8 cellular contexts compared by ENCODE assay signal in genomic region chr6:107114872-107115694, GRCh38. TPM values are rescaled to one million over a fixed set of nuclear protein-coding genes. Genes with fewer than 3 reads are reported as not detected.
DNase-seq lines count a peak whose midpoint lies in the region; ATAC-seq and TF ChIP-seq lines count a peak whose summit lies in the region.

BEND3 (minus strand) TSS chr6:107115515; CDS start chr6:107099285, 16,230 bp downstream.

- H3K27me3 ChIP-seq in uterus = no peaks in the 10 kb centered on the region

- peak within 1 kb of the TSS; percentile 84 for H3K4me3 Mint-ChIP-seq in activated T-helper 1 cell treated with anti-CD3 and anti-CD28 coated beads, Interleukin-12 subunit alpha, Interleukin-12 subunit beta, Interleukin-2, Interleukin-4 antibody, amounts not matched to agents 30 ng/mL and 10 ng/mL and 1 ng/mL, durations not matched to agents 14 hours and 24 hours and 36 hours
- peak within 1 kb of the TSS; percentile 99 for H3K4me3 Mint-ChIP-seq in neural crest cell

- peaks cover 18% of the 10 kb centered on the region for H3K27me3 Mint-ChIP-seq in activated T-helper 1 cell treated with anti-CD3 and anti-CD28 coated beads, Interleukin-12 subunit alpha, Interleukin-12 subunit beta, Interleukin-2, Interleukin-4 antibody, amounts not matched to agents 30 ng/mL and 10 ng/mL and 1 ng/mL, durations not matched to agents 14 hours and 24 hours and 36 hours (ENCODE audit: insufficient read depth)
- H3K27me3 Mint-ChIP-seq in neural crest cell (ENCODE audit: low read depth) = peaks cover 6% of the 10 kb centered on the region

- no peaks in the 10 kb centered on the region for H3K9me3 Mint-ChIP-seq in activated T-helper 1 cell treated with anti-CD3 and anti-CD28 coated beads, Interleukin-12 subunit alpha, Interleukin-12 subunit beta, Interleukin-2, Interleukin-4 antibody, amounts not matched to agents 30 ng/mL and 10 ng/mL and 1 ng/mL, durations not matched to agents 14 hours and 24 hours and 36 hours
- no peaks in the 10 kb centered on the region for H3K9me3 Mint-ChIP-seq in neural crest cell

- peaks cover 24% of the 10 kb centered on the region for H3K4me1 Mint-ChIP-seq in activated T-helper 1 cell treated with anti-CD3 and anti-CD28 coated beads, Interleukin-12 subunit alpha, Interleukin-12 subunit beta, Interleukin-2, Interleukin-4 antibody, amounts not matched to agents 30 ng/mL and 10 ng/mL and 1 ng/mL, durations not matched to agents 14 hours and 24 hours and 36 hours (ENCODE audit: low read depth)
- peaks cover 29% of the 10 kb centered on the region for H3K4me1 Mint-ChIP-seq in neural crest cell

- peak; percentile 37 for ATAC-seq in GM18498 (IDR thresholded peaks at IDR 0.05; ENCODE audit: unreplicated experiment)
- ATAC-seq in HG02610 (IDR thresholded peaks at IDR 0.05; ENCODE audit: unreplicated experiment) = peak; percentile 20

- H3K4me1 ChIP-seq in uterus = peaks cover 0 to 15% of the 10 kb centered on the region in 2 donors

- intact Hi-C loops in activated T-helper 1 cell treated with anti-CD3 and anti-CD28 coated beads, Interleukin-12 subunit alpha, Interleukin-12 subunit beta, Interleukin-2, Interleukin-4 antibody, amounts not matched to agents 30 ng/mL and 10 ng/mL and 1 ng/mL, durations not matched to agents 14 hours and 24 hours and 36 hours (cut with micrococcal nuclease) = loop anchor here (1.0 to 10.0 kb wide), 6 partner anchors 50 to 842 kb away; partner anchors contain the start of genes MTRES1, QRSL1, RTN4IP1 and SEC63
- intact Hi-C loops in uterus (cut with DNase I; ENCODE audit: low total_unique reads) = no loop called here

- peak; percentile 77 for DNase-seq in NCI-H2196 (lab: John Stamatoyannopoulos, UW; ENCODE audit: unreplicated experiment)
- peak; percentile 37 for DNase-seq in activated T-helper 1 cell treated with anti-CD3 and anti-CD28 coated beads, Interleukin-12 subunit alpha, Interleukin-12 subunit beta, Interleukin-2, Interleukin-4 antibody, amounts not matched to agents 30 ng/mL and 10 ng/mL and 1 ng/mL, durations not matched to agents 14 hours and 24 hours and 36 hours (ENCODE audit: low spot score)
- DNase-seq in foreskin fibroblast = peak in 1 of 2 donors; percentile 53
- peak; percentile 29 for DNase-seq in neural crest cell (ENCODE audit: low read depth, low spot score)
- DNase-seq in uterus = peak in 1 of 2 donors; percentile 41
- DNase-seq in kidney glomerular epithelial cell (lab: John Stamatoyannopoulos, UW) = no peak

- H3K27ac Mint-ChIP-seq in activated T-helper 1 cell treated with anti-CD3 and anti-CD28 coated beads, Interleukin-12 subunit alpha, Interleukin-12 subunit beta, Interleukin-2, Interleukin-4 antibody, amounts not matched to agents 30 ng/mL and 10 ng/mL and 1 ng/mL, durations not matched to agents 14 hours and 24 hours and 36 hours = peak within 1 kb of the TSS; percentile 80
- peak within 1 kb of the TSS; percentile 67 for H3K27ac Mint-ChIP-seq in neural crest cell (ENCODE audit: unreplicated experiment)

- no peaks in the 10 kb centered on the region for H3K9me3 ChIP-seq in uterus

- H3K36me3 ChIP-seq in uterus = no peaks in the 10 kb centered on the region

- TF ChIP-seq CTCF in foreskin fibroblast (IDR thresholded peaks at IDR 0.05; ENCODE audit: low read depth, low read length) (no peak), neural crest cell (conservative IDR thresholded peaks at IDR 0.05) (peak; percentile 23), uterus (IDR thresholded peaks at IDR 0.05) (no peak)

- no peak for TF ChIP-seq POLR2A in uterus (IDR thresholded peaks at IDR 0.05)

- peaks cover 1% of the 10 kb centered on the region for H3K36me3 Mint-ChIP-seq in activated T-helper 1 cell treated with anti-CD3 and anti-CD28 coated beads, Interleukin-12 subunit alpha, Interleukin-12 subunit beta, Interleukin-2, Interleukin-4 antibody, amounts not matched to agents 30 ng/mL and 10 ng/mL and 1 ng/mL, durations not matched to agents 14 hours and 24 hours and 36 hours (ENCODE audit: low read depth)
- H3K36me3 Mint-ChIP-seq in neural crest cell (ENCODE audit: low read depth) = no peaks in the 10 kb centered on the region

- H3K27ac ChIP-seq in uterus = peak within 1 kb of the TSS; percentile 69 to 74

- peak within 1 kb of the TSS; percentile 62 to 64 for H3K4me3 ChIP-seq in foreskin fibroblast (ENCODE audit: low read depth in 1 of 2, low read length in 2 of 2)
- peak within 1 kb of the TSS; percentile 41 to 80 for H3K4me3 ChIP-seq in uterus

RNA-seq across cellular contexts. Expression of gene BEND3, which starts in this region (rescaled TPM):
- 12.8 TPM in 2 replicates for total RNA-seq in activated T-helper 1 cell treated with anti-CD3 and anti-CD28 coated beads, Interleukin-12 subunit alpha, Interleukin-12 subunit beta, Interleukin-2, Interleukin-4 antibody, amounts not matched to agents 30 ng/mL and 10 ng/mL and 1 ng/mL, durations not matched to agents 14 hours and 24 hours and 36 hours
- total RNA-seq in neural crest cell = 24.1 and 24.9 TPM in 2 replicates
- total RNA-seq in uterus = 1 to 10 TPM; 1.5 to 9.1 (median 3.4) TPM
